In the genomic region with DNA sequence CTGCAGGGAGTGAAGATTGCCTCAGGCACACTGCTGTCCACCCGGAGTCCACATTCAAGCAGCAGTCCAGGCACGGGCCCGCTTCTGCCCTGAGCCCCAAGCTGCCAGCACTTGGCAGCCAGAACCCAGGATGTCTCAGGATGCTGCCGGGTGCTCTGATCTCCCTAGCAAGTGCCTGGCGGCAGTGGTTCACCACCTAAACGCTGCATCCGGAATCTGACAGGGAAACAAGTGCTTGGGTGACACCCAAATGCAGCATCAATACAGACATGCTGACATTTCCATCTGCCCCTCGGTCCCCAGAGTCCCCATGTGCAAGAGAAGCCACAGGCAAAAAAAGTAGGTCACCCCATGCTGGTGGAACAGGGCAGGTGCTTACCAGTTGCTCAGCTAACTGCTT, we compare ENCODE assay signal across 1 cellular context.
TF ChIP-seq lines count a peak whose summit lies in the region.

No MANE protein-coding gene starts in this region.

TF ChIP-seq in GM23338, 12 proteins besides CTCF, POLR2A, EP300 and RAD21 (continued from another document):
- TF ChIP-seq, protein P1, sequence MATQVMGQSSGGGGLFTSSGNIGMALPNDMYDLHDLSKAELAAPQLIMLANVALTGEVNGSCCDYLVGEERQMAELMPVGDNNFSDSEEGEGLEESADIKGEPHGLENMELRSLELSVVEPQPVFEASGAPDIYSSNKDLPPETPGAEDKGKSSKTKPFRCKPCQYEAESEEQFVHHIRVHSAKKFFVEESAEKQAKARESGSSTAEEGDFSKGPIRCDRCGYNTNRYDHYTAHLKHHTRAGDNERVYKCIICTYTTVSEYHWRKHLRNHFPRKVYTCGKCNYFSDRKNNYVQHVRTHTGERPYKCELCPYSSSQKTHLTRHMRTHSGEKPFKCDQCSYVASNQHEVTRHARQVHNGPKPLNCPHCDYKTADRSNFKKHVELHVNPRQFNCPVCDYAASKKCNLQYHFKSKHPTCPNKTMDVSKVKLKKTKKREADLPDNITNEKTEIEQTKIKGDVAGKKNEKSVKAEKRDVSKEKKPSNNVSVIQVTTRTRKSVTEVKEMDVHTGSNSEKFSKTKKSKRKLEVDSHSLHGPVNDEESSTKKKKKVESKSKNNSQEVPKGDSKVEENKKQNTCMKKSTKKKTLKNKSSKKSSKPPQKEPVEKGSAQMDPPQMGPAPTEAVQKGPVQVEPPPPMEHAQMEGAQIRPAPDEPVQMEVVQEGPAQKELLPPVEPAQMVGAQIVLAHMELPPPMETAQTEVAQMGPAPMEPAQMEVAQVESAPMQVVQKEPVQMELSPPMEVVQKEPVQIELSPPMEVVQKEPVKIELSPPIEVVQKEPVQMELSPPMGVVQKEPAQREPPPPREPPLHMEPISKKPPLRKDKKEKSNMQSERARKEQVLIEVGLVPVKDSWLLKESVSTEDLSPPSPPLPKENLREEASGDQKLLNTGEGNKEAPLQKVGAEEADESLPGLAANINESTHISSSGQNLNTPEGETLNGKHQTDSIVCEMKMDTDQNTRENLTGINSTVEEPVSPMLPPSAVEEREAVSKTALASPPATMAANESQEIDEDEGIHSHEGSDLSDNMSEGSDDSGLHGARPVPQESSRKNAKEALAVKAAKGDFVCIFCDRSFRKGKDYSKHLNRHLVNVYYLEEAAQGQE (IDR thresholded peaks at IDR 0.05; ENCODE audit: unreplicated experiment), result no peak
- no peak for TF ChIP-seq CREB1 (CRISPR knock-in tag; IDR thresholded peaks at IDR 0.05; ENCODE audit: low read depth)
- no peak for TF ChIP-seq STAT1 (IDR thresholded peaks at IDR 0.05; ENCODE audit: unreplicated experiment)
- TF ChIP-seq NANOG (IDR thresholded peaks at IDR 0.05; ENCODE audit: borderline replicate concordance), result no peak
- TF ChIP-seq ZNF331 (CRISPR knock-in tag; IDR thresholded peaks at IDR 0.05; ENCODE audit: low read depth), result no peak
- no peak for TF ChIP-seq ZNF114 (CRISPR knock-in tag; IDR thresholded peaks at IDR 0.05)
- TF ChIP-seq EZH2 (IDR thresholded peaks at IDR 0.05; ENCODE audit: low read depth, unreplicated experiment), result no peak
- TF ChIP-seq POLR2AphosphoS5 (IDR thresholded peaks at IDR 0.05; ENCODE audit: low read depth), result no peak
TF ChIP-seq in GM23338: peak in this region for 0.
